Comparison of ENCODE assay signal across 8 cellular contexts in the genomic region with DNA sequence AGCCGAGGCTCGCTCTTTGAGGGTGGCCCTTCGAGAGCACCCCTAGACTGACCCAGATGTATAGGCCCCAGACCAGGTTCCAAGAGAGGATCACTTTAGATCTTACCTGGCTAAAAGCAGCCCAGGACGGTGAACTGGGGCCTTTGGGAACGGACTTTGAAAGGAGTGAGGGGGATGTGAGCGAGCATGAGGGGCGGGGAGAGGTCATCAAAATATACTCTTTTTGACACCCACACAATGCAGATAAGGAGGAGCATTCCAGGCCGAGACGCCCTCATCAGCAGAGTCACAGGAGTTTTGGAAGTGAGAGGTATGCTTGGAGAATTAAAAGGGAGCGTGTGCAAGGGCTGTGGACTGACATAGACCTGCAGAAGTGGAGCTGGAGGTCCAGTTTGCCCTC. TPM values are rescaled to one million over a fixed set of nuclear protein-coding genes. Genes with fewer than 3 reads are reported as not detected.
A peak's percentile ranks its signal among the peaks of the same experiment; 100 is the strongest.
DNase-seq lines count a peak whose midpoint lies in the region; ATAC-seq, FAIRE-seq and TF ChIP-seq lines count a peak whose summit lies in the region.

No MANE protein-coding gene starts in this region.

- H3K4me2 ChIP-seq in A549, result peak overlapping the region; percentile 88

- no peak for DNase-seq in A549 (ENCODE audit: low read depth in 1 of 2, low spot score in 1 of 2)
- DNase-seq in cardiac fibroblast (ENCODE audit: low read depth in 2 of 2), result no peak
- no peak for DNase-seq in AG08395 (ENCODE audit: low spot score)
- no peak for DNase-seq in NCI-H69 (lab: John Stamatoyannopoulos, UW)
- DNase-seq in NCI-H146 treated with DMSO at 0.1 percent for 48 hours (lab: John Stamatoyannopoulos, UW; ENCODE audit: unreplicated experiment), result no peak

- no peak for TF ChIP-seq RAD21 in A549 (conservative IDR thresholded peaks at IDR 0.05 in 1 of 2, IDR thresholded peaks at IDR 0.05 in 1 of 2)

- 8% methylated on average over 9 of the region's 10 CpGs for WGBS in A549 (ENCODE audit: missing lambda C conversion rate)

- no peaks in the 10 kb centered on the region for H3K27me3 ChIP-seq in HUES48 (ENCODE audit: control insufficient read depth, insufficient read depth, low read length)
- no peaks in the 10 kb centered on the region for H3K27me3 ChIP-seq in mucosa of stomach (ENCODE audit: control insufficient read depth, insufficient read depth, low read length)

- H3K27ac ChIP-seq in A549 (peak overlapping the region; percentile 82 to 94), HUES48 (ENCODE audit: low read depth, low read length) (no peak overlapping the region)

- ATAC-seq in A549, result peak in 1 of 2 experiments; percentile 10; a peak in 2 of 6 replicates
- no peak for ATAC-seq in GM21825 (IDR thresholded peaks at IDR 0.05; ENCODE audit: unreplicated experiment)

- TF ChIP-seq POLR2A in A549 (IDR thresholded peaks at IDR 0.05; ENCODE audit: low read length), result no peak

- peaks cover 23% of the 10 kb centered on the region for H3K36me3 ChIP-seq in HUES48 (ENCODE audit: control insufficient read depth, insufficient read depth, low read length)
- H3K36me3 ChIP-seq in mucosa of stomach (ENCODE audit: control insufficient read depth, insufficient read depth, low read length), result no peaks in the 10 kb centered on the region

- H3K4me3 ChIP-seq in A549 (peak overlapping the region; percentile 78), HUES48 (ENCODE audit: low read depth, low read length) (peak overlapping the region; percentile 86), cardiac fibroblast (replicated peaks in 1 of 2; ENCODE audit: low read depth in 2 of 2, low read length in 2 of 2) (peak overlapping the region; percentile 60 to 78), mucosa of stomach (ENCODE audit: low read length) (peak overlapping the region; percentile 36)

- POLR2A ChIA-PET in A549 (lab: Yijun Ruan, JAX), result interaction anchor here (1.2 kb wide), 1 partner anchor 15 kb away, joined by 3 read pairs; no protein-coding TSS in a partner anchor

- TF ChIP-seq EP300 in A549 (IDR thresholded peaks at IDR 0.05), result no peak

- CTCF ChIA-PET in A549 (lab: Yijun Ruan, JAX), result interaction anchor here (1.0 to 2.5 kb wide), 3 partner anchors 11 to 94 kb away, joined by 3 to 11 read pairs (median 4); no protein-coding TSS in a partner anchor

- H3K9ac ChIP-seq in HUES48 (ENCODE audit: low read depth, low read length), result peak overlapping the region; percentile 51
- peak overlapping the region; percentile 82 for H3K9ac ChIP-seq in mucosa of stomach (ENCODE audit: low read length)

- no peaks in the 10 kb centered on the region for H3K9me3 ChIP-seq in A549
- H3K9me3 ChIP-seq in HUES48 (ENCODE audit: control insufficient read depth, insufficient read depth, low read length), result peaks cover 33% of the 10 kb centered on the region
- no peaks in the 10 kb centered on the region for H3K9me3 ChIP-seq in mucosa of stomach (ENCODE audit: control insufficient read depth, low read length)

- H3K4me1 ChIP-seq in A549, result peaks cover 6% of the 10 kb centered on the region; the same call in 1 of the 3 replicates
- no peaks in the 10 kb centered on the region for H3K4me1 ChIP-seq in HUES48 (ENCODE audit: control insufficient read depth, insufficient read depth, low read length)
- H3K4me1 ChIP-seq in mucosa of stomach (ENCODE audit: control insufficient read depth, insufficient read depth, low read length), result peaks cover 5% of the 10 kb centered on the region

- no peak for FAIRE-seq in A549 (lab: Jason Lieb, UNC)

- no peak for TF ChIP-seq CTCF in A549 (IDR thresholded peaks at IDR 0.05)
- no peak for TF ChIP-seq CTCF in cardiac fibroblast (IDR thresholded peaks at IDR 0.05; ENCODE audit: low read depth, low read length)

TF ChIP-seq in A549, 52 proteins besides CTCF, POLR2A, EP300 and RAD21:
- TF ChIP-seq SMC3 (IDR thresholded peaks at IDR 0.05), result no peak
- TF ChIP-seq BHLHE40 (IDR thresholded peaks at IDR 0.05; ENCODE audit: low read depth, low read length), result no peak
- no peak for TF ChIP-seq HOXB13 (CRISPR knock-in tag; IDR thresholded peaks at IDR 0.05; ENCODE audit: low read depth)
- TF ChIP-seq GATA3 (IDR thresholded peaks at IDR 0.05; ENCODE audit: borderline replicate concordance), result no peak
- TF ChIP-seq ZSCAN20 (CRISPR knock-in tag; IDR thresholded peaks at IDR 0.05), result no peak
- TF ChIP-seq, protein P1, sequence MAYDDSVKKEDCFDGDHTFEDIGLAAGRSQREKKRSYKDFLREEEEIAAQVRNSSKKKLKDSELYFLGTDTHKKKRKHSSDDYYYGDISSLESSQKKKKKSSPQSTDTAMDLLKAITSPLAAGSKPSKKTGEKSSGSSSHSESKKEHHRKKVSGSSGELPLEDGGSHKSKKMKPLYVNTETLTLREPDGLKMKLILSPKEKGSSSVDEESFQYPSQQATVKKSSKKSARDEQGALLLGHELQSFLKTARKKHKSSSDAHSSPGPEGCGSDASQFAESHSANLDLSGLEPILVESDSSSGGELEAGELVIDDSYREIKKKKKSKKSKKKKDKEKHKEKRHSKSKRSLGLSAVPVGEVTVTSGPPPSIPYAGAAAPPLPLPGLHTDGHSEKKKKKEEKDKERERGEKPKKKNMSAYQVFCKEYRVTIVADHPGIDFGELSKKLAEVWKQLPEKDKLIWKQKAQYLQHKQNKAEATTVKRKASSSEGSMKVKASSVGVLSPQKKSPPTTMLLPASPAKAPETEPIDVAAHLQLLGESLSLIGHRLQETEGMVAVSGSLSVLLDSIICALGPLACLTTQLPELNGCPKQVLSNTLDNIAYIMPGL (CRISPR knock-in tag; IDR thresholded peaks at IDR 0.05; ENCODE audit: borderline replicate concordance), result no peak
- no peak for TF ChIP-seq CBX8 (IDR thresholded peaks at IDR 0.05)
- no peak for TF ChIP-seq MAX (IDR thresholded peaks at IDR 0.05)
- TF ChIP-seq BCL3 (IDR thresholded peaks at IDR 0.05), result no peak
- no peak for TF ChIP-seq NFE2L2 (conservative IDR thresholded peaks at IDR 0.05; ENCODE audit: low read length)
- no peak for TF ChIP-seq CHD2 (IDR thresholded peaks at IDR 0.05; ENCODE audit: low read length, partially characterized antibody)
- no peak for TF ChIP-seq ELK1 (IDR thresholded peaks at IDR 0.05; ENCODE audit: low read depth, low read length)
TF ChIP-seq in A549: peak in this region for 0.

RNA-seq across cellular contexts. Expression of gene NSDHL, which starts 0.5 kb away (rescaled TPM):
- 24.9 and 26.9 TPM in 2 replicates for polyA plus RNA-seq in A549 (2011; rRNA removed)
- 38.5 and 39.1 TPM in 2 replicates for polyA plus RNA-seq in A549 (2012; cell fraction: cytosol; rRNA removed)
- polyA plus RNA-seq in A549 (2012; cell fraction: nucleus; rRNA removed), result 39.5 and 46.0 TPM in 2 replicates
- polyA plus RNA-seq in A549 (2017; fragmentation: RNase III; extraction: RNeasy Plus Mini Kit Qiagen cat#74134 plus additional on column Dnase treatment), result 43.0 to 51.3 TPM (median 50.5 TPM) in 3 replicates
- polyA minus RNA-seq in A549 (2011; rRNA and poly(A)+ RNA removed), result 16.5 and 21.6 TPM in 2 replicates

RNA-seq across cellular contexts. Expression of gene CETN2, which starts 0.8 kb away (rescaled TPM):
- polyA plus RNA-seq in A549 (2011; rRNA removed) (64.7 and 69.2 TPM in 2 replicates), A549 (2017; fragmentation: RNase III; extraction: RNeasy Plus Mini Kit Qiagen cat#74134 plus additional on column Dnase treatment) (77.8 to 87.3 TPM (median 82.6 TPM) in 3 replicates)
- 23.6 and 25.2 TPM in 2 replicates for polyA plus RNA-seq in A549 (2012; cell fraction: cytosol; rRNA removed)
- 6.3 and 9.7 TPM in 2 replicates for polyA plus RNA-seq in A549 (2012; cell fraction: nucleus; rRNA removed)
- 6.9 TPM in 2 replicates for polyA minus RNA-seq in A549 (2011; rRNA and poly(A)+ RNA removed)

Comparison
In these comparisons a context has a peak if more than half of its experiments do, and no peak if none do; other contexts are left out.
1. H3K4me3 ChIP-seq: peak in every context shown above with its lines; median percentile 86 in HUES48; 78 in A549; 69 in cardiac fibroblast; 36 in mucosa of stomach.